Comparison of ENCODE assay signal across 8 cellular contexts in genomic region chr4:38867478-38868054, GRCh38. TPM values are rescaled to one million over a fixed set of nuclear protein-coding genes. Genes with fewer than 3 reads are reported as not detected.
DNase-seq lines count a peak whose midpoint lies in the region; ATAC-seq, FAIRE-seq and TF ChIP-seq lines count a peak whose summit lies in the region.

TSS of gene FAM114A1 (plus strand) at chr4:38867806. CDS start at chr4:38878079, 10,273 bp downstream.

- in situ Hi-C loops in ACHN (cut with HindIII; ENCODE audit: low pct_ligation_motif_present, low pct_unique_long_range_greater_than_20kb, low sequenced_read_pairs): no loop called here

- peaks cover 8% of the 10 kb centered on the region for H3K4me1 ChIP-seq in upper lobe of right lung

- FAIRE-seq in GM12891 (lab: Jason Lieb, UNC): peak; percentile 90

- H3K9me3 ChIP-seq in upper lobe of right lung: no peaks in the 10 kb centered on the region

- H3K27ac ChIP-seq in upper lobe of right lung: peak within 1 kb of the TSS; percentile 90

- ATAC-seq in HG02678 (IDR thresholded peaks at IDR 0.05; ENCODE audit: unreplicated experiment) (peak; percentile 97), upper lobe of right lung (peak; percentile 99)

- TF ChIP-seq POLR2A in GM12891 (IDR thresholded peaks at IDR 0.05; ENCODE audit: low read depth, low read length): no peak

- DNase-seq in ACHN (peak; percentile 81), GM12891 (ENCODE audit: insufficient read length, low spot score) (peak; percentile 82), NCI-H2196 (lab: John Stamatoyannopoulos, UW; ENCODE audit: unreplicated experiment) (peak; percentile 67), fibroblast of the aortic adventitia (ENCODE audit: low read depth) (peak; percentile 76), myocyte (ENCODE audit: low read depth) (peak; percentile 91), upper lobe of right lung (peak; percentile 90)
- DNase-seq in activated T-helper 9 cell treated with anti-CD3 and anti-CD28 coated beads, Interleukin-2, amount 50 U/mL, for 16 hours (ENCODE audit: low read depth): peak; percentile 13

- peak within 1 kb of the TSS; percentile 89 for H3K4me3 ChIP-seq in fibroblast of the aortic adventitia (ENCODE audit: low read depth, low read length)
- peak within 1 kb of the TSS; percentile 83 for H3K4me3 ChIP-seq in upper lobe of right lung

- TF ChIP-seq CTCF in fibroblast of the aortic adventitia (IDR thresholded peaks at IDR 0.05; ENCODE audit: insufficient read depth, low read length) (no peak), upper lobe of right lung (IDR thresholded peaks at IDR 0.05) (no peak)

- no peaks in the 10 kb centered on the region for H3K27me3 ChIP-seq in upper lobe of right lung

- peaks cover 11% of the 10 kb centered on the region for H3K36me3 ChIP-seq in upper lobe of right lung

- intact Hi-C loops in upper lobe of right lung (cut with DNase I): no loop called here

TF ChIP-seq in GM12891, 5 proteins besides CTCF, POLR2A, EP300 and RAD21:
- TF ChIP-seq POU2F2 (IDR thresholded peaks at IDR 0.05; ENCODE audit: low read depth, low read length) (no peak), TAF1 (IDR thresholded peaks at IDR 0.05; ENCODE audit: low read depth, low read length) (0 out of 2 replicates have a peak, but pooled peaks have one; percentile 21)

RNA-seq across cellular contexts. Expression of gene FAM114A1, which starts in this region (rescaled TPM):
- 5.2 TPM for polyA plus RNA-seq in GM12891 (2012; ENCODE audit: low read depth, missing spikeins)
- total RNA-seq in fibroblast of the aortic adventitia (ENCODE audit: low replicate concordance): 263 and 378 TPM in 2 replicates
- total RNA-seq in myocyte: 151 and 250 TPM in 2 replicates
- 139 TPM for polyA plus RNA-seq in myocyte (2012)
- 39.8 TPM for total RNA-seq in upper lobe of right lung

Comparison
In these comparisons a context has a peak if more than half of its experiments do, and no peak if none do; other contexts are left out.
1. Peak in every context shown above with its lines: DNase-seq, ATAC-seq, H3K4me3 ChIP-seq and H3K27ac ChIP-seq.
2. DNase-seq: peak in every context shown above with its lines; median percentile 91 in myocyte; 90 in upper lobe of right lung; 82 in GM12891; 81 in ACHN; 76 in fibroblast of the aortic adventitia; 67 in NCI-H2196; 13 in activated T-helper 9 cell treated with anti-CD3 and anti-CD28 coated beads, Interleukin-2, amount 50 U/mL, for 16 hours.